In the genomic region with DNA sequence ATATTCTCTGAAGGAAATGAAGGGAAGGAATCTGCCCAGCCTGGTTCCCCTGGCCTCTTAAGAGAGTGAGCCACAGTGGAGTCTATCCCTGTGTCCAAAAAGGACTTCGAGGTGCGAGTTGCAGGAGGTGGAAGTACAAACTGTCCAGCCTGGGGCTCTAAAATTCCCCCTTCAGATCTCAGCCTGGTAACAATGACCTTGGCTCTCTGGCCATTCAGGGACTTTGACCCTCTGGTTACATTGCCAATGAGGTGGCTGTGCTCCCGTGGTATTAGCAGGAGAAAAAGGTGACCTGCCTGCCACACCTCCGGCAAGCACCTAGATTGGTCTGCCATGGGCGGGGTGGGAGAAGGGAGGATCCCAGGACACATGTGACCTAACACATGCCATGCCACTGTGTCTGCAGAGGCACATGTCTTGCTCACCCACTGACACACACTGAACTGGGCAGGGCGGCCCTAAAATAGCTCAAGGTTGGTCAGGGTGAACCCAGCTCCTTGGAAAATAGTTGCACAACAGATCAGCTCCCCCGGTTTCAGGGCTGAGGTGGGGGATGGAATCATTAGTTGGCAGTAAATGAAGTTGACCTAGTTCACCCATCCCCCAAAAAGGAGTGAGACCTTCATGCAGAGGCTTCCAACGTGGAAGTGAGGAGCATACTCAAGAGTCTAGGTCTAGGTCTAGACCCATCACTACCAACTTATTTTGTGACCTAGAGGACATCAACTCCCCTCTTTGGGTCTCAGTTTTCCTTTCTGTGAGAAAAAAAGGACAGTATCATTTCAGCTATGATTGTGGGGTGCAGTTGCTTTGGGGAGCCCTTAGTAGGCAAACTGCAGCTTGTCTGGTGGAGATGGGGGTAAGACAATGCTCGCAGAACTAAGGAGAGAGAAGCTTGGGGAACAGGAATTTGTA, we compare ENCODE assay signal across 1 cellular context.
A peak's percentile ranks its signal among the peaks of the same experiment; 100 is the strongest.
TF ChIP-seq lines count a peak whose summit lies in the region.

No MANE protein-coding gene starts in this region.

TF ChIP-seq in HepG2, 621 proteins besides CTCF, POLR2A, EP300 and RAD21 (continued from another document and continues in another):
- TF ChIP-seq, protein P1, sequence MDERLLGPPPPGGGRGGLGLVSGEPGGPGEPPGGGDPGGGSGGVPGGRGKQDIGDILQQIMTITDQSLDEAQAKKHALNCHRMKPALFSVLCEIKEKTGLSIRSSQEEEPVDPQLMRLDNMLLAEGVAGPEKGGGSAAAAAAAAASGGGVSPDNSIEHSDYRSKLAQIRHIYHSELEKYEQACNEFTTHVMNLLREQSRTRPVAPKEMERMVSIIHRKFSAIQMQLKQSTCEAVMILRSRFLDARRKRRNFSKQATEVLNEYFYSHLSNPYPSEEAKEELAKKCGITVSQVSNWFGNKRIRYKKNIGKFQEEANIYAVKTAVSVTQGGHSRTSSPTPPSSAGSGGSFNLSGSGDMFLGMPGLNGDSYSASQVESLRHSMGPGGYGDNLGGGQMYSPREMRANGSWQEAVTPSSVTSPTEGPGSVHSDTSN (CRISPR knock-in tag; IDR thresholded peaks at IDR 0.05), result peak; percentile 1; the same call in 1 of the 2 replicates
- TF ChIP-seq HOXA3 (CRISPR knock-in tag; IDR thresholded peaks at IDR 0.05) (peak; percentile 89), CBX1 (IDR thresholded peaks at IDR 0.05; ENCODE audit: low read depth) (no peak), ZNF766 (CRISPR knock-in tag; IDR thresholded peaks at IDR 0.05; ENCODE audit: borderline replicate concordance) (peak; percentile 84; the same call in 1 of the 2 replicates), ZNF235 (CRISPR knock-in tag; IDR thresholded peaks at IDR 0.05; ENCODE audit: borderline replicate concordance) (peak; percentile 82; the same call in 1 of the 2 replicates), ZNF572 (CRISPR knock-in tag; IDR thresholded peaks at IDR 0.05) (no peak), ZNF782 (CRISPR knock-in tag; IDR thresholded peaks at IDR 0.05; ENCODE audit: borderline replicate concordance) (0 out of 2 replicates have a peak, but pooled peaks have one; percentile 88), SP4 (CRISPR knock-in tag; IDR thresholded peaks at IDR 0.05) (no peak), AHR (CRISPR knock-in tag; IDR thresholded peaks at IDR 0.05) (peak; percentile 61; the same call in 1 of the 2 replicates), ZNF331 (CRISPR knock-in tag; IDR thresholded peaks at IDR 0.05) (peak; percentile 46), ZNF292 (CRISPR knock-in tag; IDR thresholded peaks at IDR 0.05; ENCODE audit: borderline replicate concordance, low read depth) (no peak; the same call in 1 of the 2 replicates), HOXA9 (CRISPR knock-in tag; IDR thresholded peaks at IDR 0.05; ENCODE audit: borderline replicate concordance) (no peak), ZBTB3 (CRISPR knock-in tag; IDR thresholded peaks at IDR 0.05; ENCODE audit: borderline replicate concordance, low read depth) (peak; percentile 18), FOXC1 (CRISPR knock-in tag; IDR thresholded peaks at IDR 0.05; ENCODE audit: borderline replicate concordance) (no peak; the same call in 1 of the 2 replicates), FOXK1 (CRISPR knock-in tag; IDR thresholded peaks at IDR 0.05; ENCODE audit: borderline replicate concordance, low read depth) (peak; percentile 71; the same call in 1 of the 2 replicates), JUN (CRISPR knock-in tag; IDR thresholded peaks at IDR 0.05) (peak; percentile 66; the same call in 1 of the 2 replicates), POLR2G (IDR thresholded peaks at IDR 0.05; ENCODE audit: low read depth, low read length) (peak; percentile 57), NFATC3 (CRISPR knock-in tag; IDR thresholded peaks at IDR 0.05) (no peak), MTA3 (CRISPR knock-in tag; IDR thresholded peaks at IDR 0.05) (no peak), SIN3B (IDR thresholded peaks at IDR 0.05; ENCODE audit: low read length) (no peak), TAF15 (IDR thresholded peaks at IDR 0.05; ENCODE audit: low read depth, low read length, poor library complexity, severe bottlenecking) (no peak), ZNF552 (CRISPR knock-in tag; IDR thresholded peaks at IDR 0.05; ENCODE audit: borderline replicate concordance) (peak; percentile 89), KDM6A (CRISPR knock-in tag; IDR thresholded peaks at IDR 0.05; ENCODE audit: low read depth) (peak; percentile 76; the same call in 1 of the 2 replicates), ZNF703 (CRISPR knock-in tag; IDR thresholded peaks at IDR 0.05; ENCODE audit: borderline replicate concordance) (0 out of 2 replicates have a peak, but pooled peaks have one; percentile 76), ZNF577 (CRISPR knock-in tag; IDR thresholded peaks at IDR 0.05; ENCODE audit: borderline replicate concordance, low read depth) (no peak), RFX5 (IDR thresholded peaks at IDR 0.05; ENCODE audit: low read depth, low read length) (peak; percentile 86), MAZ (IDR thresholded peaks at IDR 0.05; ENCODE audit: borderline replicate concordance, low read depth, low read length) (no peak), MAZ (CRISPR knock-in tag; IDR thresholded peaks at IDR 0.05; ENCODE audit: low read depth) (peak; percentile 67)
- TF ChIP-seq, protein P2, sequence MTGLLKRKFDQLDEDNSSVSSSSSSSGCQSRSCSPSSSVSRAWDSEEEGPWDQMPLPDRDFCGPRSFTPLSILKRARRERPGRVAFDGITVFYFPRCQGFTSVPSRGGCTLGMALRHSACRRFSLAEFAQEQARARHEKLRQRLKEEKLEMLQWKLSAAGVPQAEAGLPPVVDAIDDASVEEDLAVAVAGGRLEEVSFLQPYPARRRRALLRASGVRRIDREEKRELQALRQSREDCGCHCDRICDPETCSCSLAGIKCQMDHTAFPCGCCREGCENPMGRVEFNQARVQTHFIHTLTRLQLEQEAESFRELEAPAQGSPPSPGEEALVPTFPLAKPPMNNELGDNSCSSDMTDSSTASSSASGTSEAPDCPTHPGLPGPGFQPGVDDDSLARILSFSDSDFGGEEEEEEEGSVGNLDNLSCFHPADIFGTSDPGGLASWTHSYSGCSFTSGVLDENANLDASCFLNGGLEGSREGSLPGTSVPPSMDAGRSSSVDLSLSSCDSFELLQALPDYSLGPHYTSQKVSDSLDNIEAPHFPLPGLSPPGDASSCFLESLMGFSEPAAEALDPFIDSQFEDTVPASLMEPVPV (CRISPR knock-in tag; IDR thresholded peaks at IDR 0.05), result no peak
- TF ChIP-seq, protein P3, sequence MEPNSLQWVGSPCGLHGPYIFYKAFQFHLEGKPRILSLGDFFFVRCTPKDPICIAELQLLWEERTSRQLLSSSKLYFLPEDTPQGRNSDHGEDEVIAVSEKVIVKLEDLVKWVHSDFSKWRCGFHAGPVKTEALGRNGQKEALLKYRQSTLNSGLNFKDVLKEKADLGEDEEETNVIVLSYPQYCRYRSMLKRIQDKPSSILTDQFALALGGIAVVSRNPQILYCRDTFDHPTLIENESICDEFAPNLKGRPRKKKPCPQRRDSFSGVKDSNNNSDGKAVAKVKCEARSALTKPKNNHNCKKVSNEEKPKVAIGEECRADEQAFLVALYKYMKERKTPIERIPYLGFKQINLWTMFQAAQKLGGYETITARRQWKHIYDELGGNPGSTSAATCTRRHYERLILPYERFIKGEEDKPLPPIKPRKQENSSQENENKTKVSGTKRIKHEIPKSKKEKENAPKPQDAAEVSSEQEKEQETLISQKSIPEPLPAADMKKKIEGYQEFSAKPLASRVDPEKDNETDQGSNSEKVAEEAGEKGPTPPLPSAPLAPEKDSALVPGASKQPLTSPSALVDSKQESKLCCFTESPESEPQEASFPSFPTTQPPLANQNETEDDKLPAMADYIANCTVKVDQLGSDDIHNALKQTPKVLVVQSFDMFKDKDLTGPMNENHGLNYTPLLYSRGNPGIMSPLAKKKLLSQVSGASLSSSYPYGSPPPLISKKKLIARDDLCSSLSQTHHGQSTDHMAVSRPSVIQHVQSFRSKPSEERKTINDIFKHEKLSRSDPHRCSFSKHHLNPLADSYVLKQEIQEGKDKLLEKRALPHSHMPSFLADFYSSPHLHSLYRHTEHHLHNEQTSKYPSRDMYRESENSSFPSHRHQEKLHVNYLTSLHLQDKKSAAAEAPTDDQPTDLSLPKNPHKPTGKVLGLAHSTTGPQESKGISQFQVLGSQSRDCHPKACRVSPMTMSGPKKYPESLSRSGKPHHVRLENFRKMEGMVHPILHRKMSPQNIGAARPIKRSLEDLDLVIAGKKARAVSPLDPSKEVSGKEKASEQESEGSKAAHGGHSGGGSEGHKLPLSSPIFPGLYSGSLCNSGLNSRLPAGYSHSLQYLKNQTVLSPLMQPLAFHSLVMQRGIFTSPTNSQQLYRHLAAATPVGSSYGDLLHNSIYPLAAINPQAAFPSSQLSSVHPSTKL (CRISPR knock-in tag; IDR thresholded peaks at IDR 0.05), result peak; percentile 92
- TF ChIP-seq, protein P4, sequence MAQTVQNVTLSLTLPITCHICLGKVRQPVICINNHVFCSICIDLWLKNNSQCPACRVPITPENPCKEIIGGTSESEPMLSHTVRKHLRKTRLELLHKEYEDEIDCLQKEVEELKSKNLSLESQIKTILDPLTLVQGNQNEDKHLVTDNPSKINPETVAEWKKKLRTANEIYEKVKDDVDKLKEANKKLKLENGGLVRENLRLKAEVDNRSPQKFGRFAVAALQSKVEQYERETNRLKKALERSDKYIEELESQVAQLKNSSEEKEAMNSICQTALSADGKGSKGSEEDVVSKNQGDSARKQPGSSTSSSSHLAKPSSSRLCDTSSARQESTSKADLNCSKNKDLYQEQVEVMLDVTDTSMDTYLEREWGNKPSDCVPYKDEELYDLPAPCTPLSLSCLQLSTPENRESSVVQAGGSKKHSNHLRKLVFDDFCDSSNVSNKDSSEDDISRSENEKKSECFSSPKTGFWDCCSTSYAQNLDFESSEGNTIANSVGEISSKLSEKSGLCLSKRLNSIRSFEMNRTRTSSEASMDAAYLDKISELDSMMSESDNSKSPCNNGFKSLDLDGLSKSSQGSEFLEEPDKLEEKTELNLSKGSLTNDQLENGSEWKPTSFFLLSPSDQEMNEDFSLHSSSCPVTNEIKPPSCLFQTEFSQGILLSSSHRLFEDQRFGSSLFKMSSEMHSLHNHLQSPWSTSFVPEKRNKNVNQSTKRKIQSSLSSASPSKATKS (CRISPR knock-in tag; IDR thresholded peaks at IDR 0.05), result no peak
- TF ChIP-seq, protein P5, sequence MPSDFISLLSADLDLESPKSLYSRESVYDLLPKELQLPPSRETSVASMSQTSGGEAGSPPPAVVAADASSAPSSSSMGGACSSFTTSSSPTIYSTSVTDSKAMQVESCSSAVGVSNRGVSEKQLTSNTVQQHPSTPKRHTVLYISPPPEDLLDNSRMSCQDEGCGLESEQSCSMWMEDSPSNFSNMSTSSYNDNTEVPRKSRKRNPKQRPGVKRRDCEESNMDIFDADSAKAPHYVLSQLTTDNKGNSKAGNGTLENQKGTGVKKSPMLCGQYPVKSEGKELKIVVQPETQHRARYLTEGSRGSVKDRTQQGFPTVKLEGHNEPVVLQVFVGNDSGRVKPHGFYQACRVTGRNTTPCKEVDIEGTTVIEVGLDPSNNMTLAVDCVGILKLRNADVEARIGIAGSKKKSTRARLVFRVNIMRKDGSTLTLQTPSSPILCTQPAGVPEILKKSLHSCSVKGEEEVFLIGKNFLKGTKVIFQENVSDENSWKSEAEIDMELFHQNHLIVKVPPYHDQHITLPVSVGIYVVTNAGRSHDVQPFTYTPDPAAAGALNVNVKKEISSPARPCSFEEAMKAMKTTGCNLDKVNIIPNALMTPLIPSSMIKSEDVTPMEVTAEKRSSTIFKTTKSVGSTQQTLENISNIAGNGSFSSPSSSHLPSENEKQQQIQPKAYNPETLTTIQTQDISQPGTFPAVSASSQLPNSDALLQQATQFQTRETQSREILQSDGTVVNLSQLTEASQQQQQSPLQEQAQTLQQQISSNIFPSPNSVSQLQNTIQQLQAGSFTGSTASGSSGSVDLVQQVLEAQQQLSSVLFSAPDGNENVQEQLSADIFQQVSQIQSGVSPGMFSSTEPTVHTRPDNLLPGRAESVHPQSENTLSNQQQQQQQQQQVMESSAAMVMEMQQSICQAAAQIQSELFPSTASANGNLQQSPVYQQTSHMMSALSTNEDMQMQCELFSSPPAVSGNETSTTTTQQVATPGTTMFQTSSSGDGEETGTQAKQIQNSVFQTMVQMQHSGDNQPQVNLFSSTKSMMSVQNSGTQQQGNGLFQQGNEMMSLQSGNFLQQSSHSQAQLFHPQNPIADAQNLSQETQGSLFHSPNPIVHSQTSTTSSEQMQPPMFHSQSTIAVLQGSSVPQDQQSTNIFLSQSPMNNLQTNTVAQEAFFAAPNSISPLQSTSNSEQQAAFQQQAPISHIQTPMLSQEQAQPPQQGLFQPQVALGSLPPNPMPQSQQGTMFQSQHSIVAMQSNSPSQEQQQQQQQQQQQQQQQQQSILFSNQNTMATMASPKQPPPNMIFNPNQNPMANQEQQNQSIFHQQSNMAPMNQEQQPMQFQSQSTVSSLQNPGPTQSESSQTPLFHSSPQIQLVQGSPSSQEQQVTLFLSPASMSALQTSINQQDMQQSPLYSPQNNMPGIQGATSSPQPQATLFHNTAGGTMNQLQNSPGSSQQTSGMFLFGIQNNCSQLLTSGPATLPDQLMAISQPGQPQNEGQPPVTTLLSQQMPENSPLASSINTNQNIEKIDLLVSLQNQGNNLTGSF (CRISPR knock-in tag; IDR thresholded peaks at IDR 0.05), result 0 out of 2 replicates have a peak, but pooled peaks have one; percentile 23
- TF ChIP-seq, protein P6, sequence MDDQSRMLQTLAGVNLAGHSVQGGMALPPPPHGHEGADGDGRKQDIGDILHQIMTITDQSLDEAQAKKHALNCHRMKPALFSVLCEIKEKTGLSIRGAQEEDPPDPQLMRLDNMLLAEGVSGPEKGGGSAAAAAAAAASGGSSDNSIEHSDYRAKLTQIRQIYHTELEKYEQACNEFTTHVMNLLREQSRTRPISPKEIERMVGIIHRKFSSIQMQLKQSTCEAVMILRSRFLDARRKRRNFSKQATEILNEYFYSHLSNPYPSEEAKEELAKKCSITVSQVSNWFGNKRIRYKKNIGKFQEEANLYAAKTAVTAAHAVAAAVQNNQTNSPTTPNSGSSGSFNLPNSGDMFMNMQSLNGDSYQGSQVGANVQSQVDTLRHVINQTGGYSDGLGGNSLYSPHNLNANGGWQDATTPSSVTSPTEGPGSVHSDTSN (CRISPR knock-in tag; IDR thresholded peaks at IDR 0.05; ENCODE audit: borderline replicate concordance), result no peak
- TF ChIP-seq, protein P7, sequence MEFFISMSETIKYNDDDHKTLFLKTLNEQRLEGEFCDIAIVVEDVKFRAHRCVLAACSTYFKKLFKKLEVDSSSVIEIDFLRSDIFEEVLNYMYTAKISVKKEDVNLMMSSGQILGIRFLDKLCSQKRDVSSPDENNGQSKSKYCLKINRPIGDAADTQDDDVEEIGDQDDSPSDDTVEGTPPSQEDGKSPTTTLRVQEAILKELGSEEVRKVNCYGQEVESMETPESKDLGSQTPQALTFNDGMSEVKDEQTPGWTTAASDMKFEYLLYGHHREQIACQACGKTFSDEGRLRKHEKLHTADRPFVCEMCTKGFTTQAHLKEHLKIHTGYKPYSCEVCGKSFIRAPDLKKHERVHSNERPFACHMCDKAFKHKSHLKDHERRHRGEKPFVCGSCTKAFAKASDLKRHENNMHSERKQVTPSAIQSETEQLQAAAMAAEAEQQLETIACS (CRISPR knock-in tag; IDR thresholded peaks at IDR 0.05), result no peak
